3 cellular contexts compared by ENCODE assay signal in the genomic region with DNA sequence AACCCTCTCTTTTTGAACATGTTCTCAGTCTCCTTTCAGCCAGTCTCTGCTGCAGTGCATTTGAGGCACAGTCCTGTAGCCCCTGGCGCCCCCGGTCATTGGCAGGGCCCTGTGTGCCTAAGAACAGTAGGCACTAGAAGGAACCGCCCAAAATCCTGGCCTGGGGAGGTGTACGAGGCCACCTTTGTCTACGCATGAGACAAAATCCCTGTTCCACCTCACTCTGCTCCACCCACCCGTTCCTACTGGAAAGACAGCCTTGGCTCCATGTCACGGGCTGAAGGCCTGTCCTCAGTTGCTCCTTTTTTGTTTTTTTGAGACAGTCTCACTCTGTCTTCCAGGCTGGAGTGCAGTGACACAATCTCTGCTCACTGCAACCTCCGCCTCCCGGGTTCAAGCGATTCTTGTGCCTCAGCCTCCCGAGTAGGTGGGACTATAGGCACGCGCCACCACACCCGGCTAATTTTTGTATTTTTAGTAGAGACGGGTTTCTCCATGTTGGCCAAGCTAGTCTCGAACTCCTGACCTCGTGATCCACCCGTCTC. TPM values are rescaled to one million over a fixed set of nuclear protein-coding genes. Genes with fewer than 3 reads are reported as not detected.
"Had no signal": no experiment of that assay in that cellular context is flagged by ENCODE, and none has a peak within 500 bp of the region (broad histone marks: within the 10 kb centered on the region; RNA-seq: fewer than 3 reads in every experiment).

No MANE protein-coding gene starts in this region.

RNA-seq across cellular contexts. Expression of a gene that starts 33.8 kb away (rescaled TPM):
- total RNA-seq: cardiac septum; mononuclear cell; T-helper 1 cell treated with Interleukin-12 subunit alpha and Interleukin-12 subunit beta and Interleukin-4 antibody, amounts not matched to agents 30 ng/mL and 1 ng/mL, for 36 hours had no signal
